Comparison of ENCODE assay signal across 13 cellular contexts in the genomic region with DNA sequence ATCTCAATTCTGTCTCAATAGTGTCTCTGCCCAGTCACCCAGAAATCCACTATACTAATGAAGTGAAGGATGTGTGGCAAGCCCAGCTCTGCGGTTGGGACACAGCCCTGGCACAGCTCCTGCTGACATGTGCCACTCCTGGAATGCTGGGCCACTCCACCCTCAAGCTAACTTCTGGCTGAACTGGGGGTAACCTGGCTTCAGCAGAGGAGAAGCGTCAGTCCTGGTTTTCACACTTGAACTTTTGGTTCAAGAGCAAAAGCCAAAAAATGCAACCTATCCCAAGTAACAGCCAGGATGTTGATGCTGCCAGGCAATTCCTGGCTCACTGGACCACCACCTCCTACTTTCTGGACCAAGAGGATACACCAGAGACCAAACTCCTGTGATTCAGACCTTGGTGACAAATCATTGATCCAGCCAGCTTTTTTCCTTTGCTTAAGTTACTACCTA.
DNase-seq lines count a peak whose midpoint lies in the region; ATAC-seq and TF ChIP-seq lines count a peak whose summit lies in the region.
"Had no signal": no experiment of that assay in that cellular context is flagged by ENCODE, and none has a peak within 500 bp of the region (broad histone marks: within the 10 kb centered on the region; RNA-seq: fewer than 3 reads in every experiment).

No MANE protein-coding gene starts in this region.

- H3K36me3 ChIP-seq in left lung: no peaks in the 10 kb centered on the region
- H3K36me3 ChIP-seq in thyroid gland: no peaks in the 10 kb centered on the region
- H3K36me3 ChIP-seq: prostate gland had no signal

- ATAC-seq in left lung (peak; percentile 94), GM18520 (IDR thresholded peaks at IDR 0.05; ENCODE audit: unreplicated experiment) (no peak)

- H3K27ac Mint-ChIP-seq in endothelial cell (ENCODE audit: unreplicated experiment): no peak overlapping the region
- H3K27ac Mint-ChIP-seq: activated CD4-positive, alpha-beta memory T cell treated with anti-CD3 and anti-CD28 coated beads, Interleukin-2, amount 10 ng/mL, durations not matched to agents 7 days and 5 days; activated naive CD8-positive, alpha-beta T cell had no signal

- intact Hi-C loops in left lung (cut with DNase I) (no loop called here), thyroid gland (cut with DNase I) (no loop called here)

- peaks cover 1% of the 10 kb centered on the region for H3K27me3 Mint-ChIP-seq in endothelial cell (ENCODE audit: unreplicated experiment)
- H3K27me3 Mint-ChIP-seq: activated CD4-positive, alpha-beta memory T cell treated with anti-CD3 and anti-CD28 coated beads, Interleukin-2, amount 10 ng/mL, durations not matched to agents 7 days and 5 days; activated naive CD8-positive, alpha-beta T cell had no signal

- peaks cover 7 to 12% of the 10 kb centered on the region in 2 donors for H3K4me1 ChIP-seq in left lung
- peaks cover 35 to 64% of the 10 kb centered on the region in 2 donors for H3K4me1 ChIP-seq in thyroid gland
- H3K4me1 ChIP-seq: prostate gland had no signal

- H3K4me3 Mint-ChIP-seq in endothelial cell (ENCODE audit: unreplicated experiment): no peak overlapping the region
- H3K4me3 Mint-ChIP-seq: activated CD4-positive, alpha-beta memory T cell treated with anti-CD3 and anti-CD28 coated beads, Interleukin-2, amount 10 ng/mL, durations not matched to agents 7 days and 5 days; activated naive CD8-positive, alpha-beta T cell had no signal

- peak; percentile 63 for DNase-seq in HK-2 (ENCODE audit: unreplicated experiment)
- peak; percentile 89 for DNase-seq in coronary artery (ENCODE audit: low spot score)
- DNase-seq in left lung: peak; percentile 77 to 86
- peak; percentile 96 to 97 for DNase-seq in thyroid gland
- no peak for DNase-seq in endothelial cell (ENCODE audit: low spot score)
- DNase-seq in stimulated activated naive CD4-positive, alpha-beta T cell treated with Interleukin-2 at 50 U/mL for 16 hours (lab: John Stamatoyannopoulos, UW): no peak
- DNase-seq in T-helper 9 cell: no peak
- DNase-seq: activated CD4-positive, alpha-beta memory T cell treated with anti-CD3 and anti-CD28 coated beads, Interleukin-2, amount 10 ng/mL, durations not matched to agents 7 days and 5 days; DMS 273 treated with DMSO at 0.1 percent for 48 hours; NCI-H2227 treated with DMSO at 0.1 percent for 48 hours had no signal

- TF ChIP-seq POLR2A in thyroid gland (IDR thresholded peaks at IDR 0.05): no peak

- TF ChIP-seq CTCF in coronary artery (IDR thresholded peaks at IDR 0.05) (no peak), left lung (IDR thresholded peaks at IDR 0.05) (no peak), thyroid gland (IDR thresholded peaks at IDR 0.05) (no peak), endothelial cell (IDR thresholded peaks at IDR 0.05; ENCODE audit: unreplicated experiment) (no peak)

- H3K4me1 Mint-ChIP-seq in endothelial cell (ENCODE audit: unreplicated experiment): no peaks in the 10 kb centered on the region

- no peaks in the 10 kb centered on the region for H3K9me3 Mint-ChIP-seq in endothelial cell (ENCODE audit: unreplicated experiment)
- H3K9me3 Mint-ChIP-seq: activated CD4-positive, alpha-beta memory T cell treated with anti-CD3 and anti-CD28 coated beads, Interleukin-2, amount 10 ng/mL, durations not matched to agents 7 days and 5 days had no signal

- H3K27me3 ChIP-seq in left lung: no peaks in the 10 kb centered on the region
- H3K27me3 ChIP-seq in thyroid gland: no peaks in the 10 kb centered on the region

- no peak overlapping the region for H3K4me3 ChIP-seq in coronary artery
- H3K4me3 ChIP-seq in left lung: no peak overlapping the region
- no peak overlapping the region for H3K4me3 ChIP-seq in thyroid gland (replicated peaks in 1 of 3)
- H3K4me3 ChIP-seq: prostate gland had no signal

- 16 to 26% methylated on average over 2 of the region's 2 CpGs for WGBS in thyroid gland, 2 donors

- H3K27ac ChIP-seq in coronary artery (peak overlapping the region; percentile 5 to 29), left lung (peak overlapping the region in 1 of 2 donors; percentile 64), thyroid gland (peak overlapping the region; percentile 81 to 91 (median 89))
- H3K27ac ChIP-seq: prostate gland had no signal

- no peaks in the 10 kb centered on the region for H3K36me3 Mint-ChIP-seq in endothelial cell (ENCODE audit: low read depth, unreplicated experiment)
- H3K36me3 Mint-ChIP-seq: activated naive CD8-positive, alpha-beta T cell had no signal

- H3K9me3 ChIP-seq in left lung (no peaks in the 10 kb centered on the region), thyroid gland (no peaks in the 10 kb centered on the region)
- H3K9me3 ChIP-seq: prostate gland had no signal

Comparison
In these comparisons a context has a peak if more than half of its experiments do, and no peak if none do; other contexts are left out.
1. DNase-seq: peak in HK-2 (single experiment), coronary artery (single experiment), left lung (2 of 2) and thyroid gland (2 of 2); none in endothelial cell (single experiment), stimulated activated naive CD4-positive, alpha-beta T cell treated with Interleukin-2 at 50 U/mL for 16 hours (single experiment) and T-helper 9 cell (single experiment).